In the genomic region with DNA sequence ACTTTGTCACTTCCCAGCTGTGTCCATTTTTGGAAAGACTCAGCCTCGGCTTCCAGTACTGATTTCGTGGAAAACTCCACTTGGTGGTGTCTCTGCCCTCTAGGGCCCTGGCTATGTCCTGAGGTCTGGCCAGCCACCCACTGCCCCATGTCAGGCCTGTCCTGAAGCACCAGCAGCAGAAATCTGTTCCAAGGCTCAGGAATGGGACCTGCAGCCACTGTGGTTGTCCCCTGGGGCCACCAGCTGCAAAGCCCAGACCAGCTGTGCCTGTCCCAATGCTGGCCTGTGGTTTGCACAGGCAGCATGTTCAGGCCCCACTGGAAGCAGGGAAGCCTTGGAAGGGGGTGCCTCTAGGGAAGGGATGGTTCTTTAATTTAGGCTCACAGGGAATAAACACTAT, we compare ENCODE assay signal across 31 cellular contexts. TPM values are rescaled to one million over a fixed set of nuclear protein-coding genes. Genes with fewer than 3 reads are reported as not detected.
"Had no signal": no experiment of that assay in that cellular context is flagged by ENCODE, and none has a peak within 500 bp of the region (broad histone marks: within the 10 kb centered on the region; RNA-seq: fewer than 3 reads in every experiment).

No MANE protein-coding gene starts in this region.

- H3K4me1 ChIP-seq: colonic mucosa, right lobe of liver, testis, tibial nerve, upper lobe of left lung had no signal

- H3K4me3 ChIP-seq: colonic mucosa, gastrocnemius medialis, lung, mucosa of descending colon, ovary, right lobe of liver, smooth muscle cell, testis, tibial nerve, upper lobe of left lung had no signal

- H3K4me1 Mint-ChIP-seq: memory B cell; mesothelial cell of epicardium; naive thymus-derived CD4-positive, alpha-beta T cell; nephron; stimulated activated effector memory CD8-positive, alpha-beta T cell treated with anti-CD3 and anti-CD28 coated beads, Interleukin-12 subunit alpha, Interleukin-12 subunit beta, amount 100 ng/mL, for 72 hours had no signal

- H3K27me3 ChIP-seq: colonic mucosa, gastrocnemius medialis, ovary, right lobe of liver, testis, tibial nerve, upper lobe of left lung had no signal

- H3K4me2 ChIP-seq: smooth muscle cell had no signal

- H3K27ac Mint-ChIP-seq: dendritic cell treated with granulocyte-macrophage colony-stimulating factor and Interleukin-4, amounts not matched to agents 40 ng/mL and 50 ng/mL, for 4 days; endodermal cell; memory B cell; mesothelial cell of epicardium; naive thymus-derived CD4-positive, alpha-beta T cell; stimulated activated effector memory CD8-positive, alpha-beta T cell treated with anti-CD3 and anti-CD28 coated beads, Interleukin-12 subunit alpha, Interleukin-12 subunit beta, amount 100 ng/mL, for 72 hours had no signal

- DNase-seq: cerebellar nuclear complex; colonic mucosa; effector CD8-positive, alpha-beta T cell; endodermal cell; foreskin fibroblast; gastrocnemius medialis; head of caudate nucleus; mucosa of descending colon; naive thymus-derived CD4-positive, alpha-beta T cell; occipital lobe; ovary; retina; right lobe of liver; stimulated activated CD4-positive, alpha-beta T cell treated with anti-CD3 and anti-CD28 coated beads, Interleukin-2, amount 100 ng/mL, for 24 hours; stimulated activated CD4-positive, alpha-beta T cell treated with anti-CD3 and anti-CD28 coated beads, Interleukin-4, amount 100 ng/mL, for 24 hours; stimulated activated naive CD8-positive, alpha-beta T cell treated with anti-CD3 and anti-CD28 coated beads, Interleukin-15, Interleukin-2, amounts not matched to agents 100 U/mL and 50 U/mL, for 24 hours; substantia nigra; testis; upper lobe of left lung had no signal

- H3K36me3 ChIP-seq: colonic mucosa, gastrocnemius medialis, ovary, right lobe of liver, upper lobe of left lung had no signal

- H3K9me3 Mint-ChIP-seq: dendritic cell treated with granulocyte-macrophage colony-stimulating factor and Interleukin-4, amounts not matched to agents 40 ng/mL and 50 ng/mL, for 4 days; endodermal cell; memory B cell; mesothelial cell of epicardium; naive thymus-derived CD4-positive, alpha-beta T cell; nephron; stimulated activated effector memory CD8-positive, alpha-beta T cell treated with anti-CD3 and anti-CD28 coated beads, Interleukin-12 subunit alpha, Interleukin-12 subunit beta, amount 100 ng/mL, for 72 hours had no signal

- H3K9me3 ChIP-seq: colonic mucosa, gastrocnemius medialis, mucosa of descending colon, ovary, right lobe of liver, testis, tibial nerve, upper lobe of left lung had no signal

- H3K4me3 Mint-ChIP-seq: dendritic cell treated with granulocyte-macrophage colony-stimulating factor and Interleukin-4, amounts not matched to agents 40 ng/mL and 50 ng/mL, for 4 days; endodermal cell; memory B cell; mesothelial cell of epicardium; naive thymus-derived CD4-positive, alpha-beta T cell; nephron; stimulated activated effector memory CD8-positive, alpha-beta T cell treated with anti-CD3 and anti-CD28 coated beads, Interleukin-12 subunit alpha, Interleukin-12 subunit beta, amount 100 ng/mL, for 72 hours had no signal

- H3K27me3 Mint-ChIP-seq: dendritic cell treated with granulocyte-macrophage colony-stimulating factor and Interleukin-4, amounts not matched to agents 40 ng/mL and 50 ng/mL, for 4 days; memory B cell had no signal

- ATAC-seq: esophagus mucosa; gastrocnemius medialis; left lobe of liver; mucosa of descending colon; naive thymus-derived CD4-positive, alpha-beta T cell; stimulated activated effector memory CD8-positive, alpha-beta T cell treated with anti-CD3 and anti-CD28 coated beads, Interleukin-12 subunit alpha, Interleukin-12 subunit beta, amount 100 ng/mL, for 72 hours; stimulated activated naive CD8-positive, alpha-beta T cell treated with anti-CD3 and anti-CD28 coated beads, Interleukin-15, Interleukin-2, amounts not matched to agents 100 U/mL and 50 U/mL, for 24 hours had no signal

- H3K36me3 Mint-ChIP-seq: memory B cell; mesothelial cell of epicardium; naive thymus-derived CD4-positive, alpha-beta T cell; stimulated activated effector memory CD8-positive, alpha-beta T cell treated with anti-CD3 and anti-CD28 coated beads, Interleukin-12 subunit alpha, Interleukin-12 subunit beta, amount 100 ng/mL, for 72 hours had no signal

- H3K27ac ChIP-seq: colonic mucosa, epithelial cell of prostate, ovary, right lobe of liver, testis, tibial nerve, upper lobe of left lung had no signal

RNA-seq across cellular contexts. Expression of gene CXCL12, which starts 21.2 kb away (rescaled TPM):
- total RNA-seq: naive thymus-derived CD4-positive, alpha-beta T cell had no signal
- polyA plus RNA-seq: keratinocyte; naive thymus-derived CD4-positive, alpha-beta T cell had no signal
